9 cellular contexts compared by ENCODE assay signal in the genomic region with DNA sequence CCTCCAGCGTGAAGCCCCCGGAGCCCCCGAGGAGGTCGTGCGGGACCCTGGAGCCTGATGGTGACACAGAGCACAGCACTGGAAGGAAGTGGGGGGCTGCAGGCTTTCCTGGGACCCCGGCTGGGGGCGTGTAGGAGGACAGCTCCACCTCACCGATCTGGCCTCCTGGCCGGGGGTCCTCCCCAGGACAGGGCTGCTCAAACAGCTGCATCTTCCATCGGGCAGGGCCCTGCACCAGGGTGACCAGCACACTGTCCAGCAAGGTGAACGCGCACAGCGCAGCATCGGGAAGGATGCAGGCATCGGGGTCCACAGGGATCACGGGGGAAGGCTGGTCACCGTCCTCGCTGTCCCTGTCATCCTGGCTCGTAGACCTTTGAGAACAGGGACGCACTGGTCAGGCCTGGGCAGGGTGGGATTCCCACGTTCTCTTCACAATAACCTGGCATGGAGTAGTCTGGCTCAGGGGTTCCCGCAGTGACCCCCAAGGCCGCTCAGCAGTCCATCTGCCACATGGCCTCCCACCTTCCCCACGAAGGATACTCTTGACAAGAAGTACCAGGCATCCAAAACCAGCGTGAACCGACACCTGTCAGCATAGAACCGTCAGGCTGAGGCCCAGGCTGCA. TPM values are rescaled to one million over a fixed set of nuclear protein-coding genes. Genes with fewer than 3 reads are reported as not detected.
DNase-seq lines count a peak whose midpoint lies in the region; ATAC-seq and TF ChIP-seq lines count a peak whose summit lies in the region.
"Had no signal": no experiment of that assay in that cellular context is flagged by ENCODE, and none has a peak within 500 bp of the region (broad histone marks: within the 10 kb centered on the region; RNA-seq: fewer than 3 reads in every experiment).

No MANE protein-coding gene starts in this region.

- intact Hi-C loops in mammary epithelial cell (cut with micrococcal nuclease) = no loop called here
- intact Hi-C loops in vagina (cut with DNase I) = loop anchor here (5.0 kb wide), 1 partner anchor 39 kb away; a partner anchor contains a TSS

- no peak for ATAC-seq in stimulated activated naive CD8-positive, alpha-beta T cell treated with anti-CD3 and anti-CD28 coated beads, Interleukin-15, Interleukin-2, amounts not matched to agents 100 U/mL and 50 U/mL, for 24 hours
- no peak for ATAC-seq in GM18498 (IDR thresholded peaks at IDR 0.05; ENCODE audit: unreplicated experiment)

- no peaks in the 10 kb centered on the region for H3K9me3 Mint-ChIP-seq in stimulated activated naive CD8-positive, alpha-beta T cell treated with anti-CD3 and anti-CD28 coated beads, Interleukin-15, Interleukin-2, amounts not matched to agents 100 ng/mL and 50 ng/mL, for 24 hours

- no peak overlapping the region for H4K8ac ChIP-seq in mesendoderm (ENCODE audit: low read depth, low read length)

- H3K4ac ChIP-seq in mesendoderm (ENCODE audit: low read depth, low read length) = no peak overlapping the region

- TF ChIP-seq CTCF in mammary epithelial cell (conservative IDR thresholded peaks at IDR 0.05 in 1 of 2, IDR thresholded peaks at IDR 0.05 in 1 of 2; ENCODE audit: extremely low read depth in 1 of 2, insufficient read depth in 1 of 2, low read depth in 1 of 2, low read length in 2 of 2) = no peak
- no peak for TF ChIP-seq CTCF in vagina (IDR thresholded peaks at IDR 0.05)

- dilution Hi-C loops in mammary epithelial cell (cut with HindIII; ENCODE audit: low sequenced_read_pairs) = loop anchor here (10.0 kb wide), 1 partner anchor 54 kb away; no protein-coding TSS in a partner anchor

- peak overlapping the region; percentile 98 for H3K56ac ChIP-seq in mesendoderm (ENCODE audit: low read length)

- no peak overlapping the region for H2AFZ ChIP-seq in mammary epithelial cell (ENCODE audit: low read depth, low read length)

- H3K79me2 ChIP-seq in mammary epithelial cell (ENCODE audit: insufficient read depth, low read length) (peaks cover 31% of the 10 kb centered on the region), mesendoderm (ENCODE audit: control insufficient read depth, insufficient read depth, low read length) (peaks cover 5% of the 10 kb centered on the region)

- H3K27me3 Mint-ChIP-seq in stimulated activated naive CD8-positive, alpha-beta T cell treated with anti-CD3 and anti-CD28 coated beads, Interleukin-15, Interleukin-2, amounts not matched to agents 100 ng/mL and 50 ng/mL, for 24 hours = no peaks in the 10 kb centered on the region

- H4K5ac ChIP-seq in mesendoderm (ENCODE audit: low read length) = no peak overlapping the region

- no peak for DNase-seq in stimulated activated naive CD8-positive, alpha-beta T cell treated with anti-CD3 and anti-CD28 coated beads, Interleukin-15, Interleukin-2, amounts not matched to agents 100 U/mL and 50 U/mL, for 24 hours
- DNase-seq in mammary epithelial cell (no peak), mesendoderm (no peak), vagina (ENCODE audit: extremely low spot score in 2 of 2) (no peak), EL (no peak), HUDEP-2 (lab: John Stamatoyannopoulos, UW; ENCODE audit: unreplicated experiment in 76 of 76) (no peak)
- DNase-seq: activated CD4-positive, alpha-beta T cell treated with anti-CD3 and anti-CD28 coated beads for 4 hours had no signal

- in situ Hi-C loops in mammary epithelial cell (cut with MboI; ENCODE audit: low sequenced_read_pairs in 2 of 2) = no loop called here

- no peak overlapping the region for H2AK5ac ChIP-seq in mesendoderm (ENCODE audit: low read length)

- H3K27me3 ChIP-seq in mammary epithelial cell (ENCODE audit: insufficient read depth, low read length) (no peaks in the 10 kb centered on the region), mesendoderm (ENCODE audit: insufficient read depth, low read length, poor library complexity) (no peaks in the 10 kb centered on the region), vagina (no peaks in the 10 kb centered on the region)

- CTCF ChIA-PET in mammary epithelial cell (lab: Charles Lee; ENCODE audit: low non-redundant PET) = no interaction called here

- H3K79me1 ChIP-seq in mesendoderm (ENCODE audit: low read length) = peaks cover 4% of the 10 kb centered on the region

- H3K27ac Mint-ChIP-seq in stimulated activated naive CD8-positive, alpha-beta T cell treated with anti-CD3 and anti-CD28 coated beads, Interleukin-15, Interleukin-2, amounts not matched to agents 100 ng/mL and 50 ng/mL, for 24 hours = peak overlapping the region; percentile 82

- H3K4me3 ChIP-seq in mammary epithelial cell (replicated peaks in 1 of 3; ENCODE audit: insufficient read depth in 1 of 3, low read depth in 2 of 3, low read length in 3 of 3) (peak overlapping the region; percentile 90 to 95 (median 91)), mesendoderm (ENCODE audit: low read length) (no peak overlapping the region), vagina (peak overlapping the region; percentile 72)

- H3K23ac ChIP-seq in mesendoderm (ENCODE audit: low read length) = no peak overlapping the region

- peak overlapping the region; percentile 90 for H3K4me3 Mint-ChIP-seq in stimulated activated naive CD8-positive, alpha-beta T cell treated with anti-CD3 and anti-CD28 coated beads, Interleukin-15, Interleukin-2, amounts not matched to agents 100 ng/mL and 50 ng/mL, for 24 hours

- H3K18ac ChIP-seq in mesendoderm (ENCODE audit: low read length) = no peak overlapping the region

- H2BK15ac ChIP-seq in mesendoderm (replicated peaks; ENCODE audit: low read depth) = no peak overlapping the region

- H3K36me3 ChIP-seq in mammary epithelial cell (ENCODE audit: insufficient read depth, low read length) (no peaks in the 10 kb centered on the region), mesendoderm (ENCODE audit: control insufficient read depth, insufficient read depth, low read length) (peaks cover 4% of the 10 kb centered on the region), vagina (peaks cover 0 to 34% of the 10 kb centered on the region in 2 donors)

- H3K9me3 ChIP-seq in mammary epithelial cell (replicated peaks; ENCODE audit: insufficient read depth, low read length) (no peaks in the 10 kb centered on the region), vagina (no peaks in the 10 kb centered on the region)

- H3K9ac ChIP-seq in mammary epithelial cell (ENCODE audit: insufficient read depth, low read length) (no peak overlapping the region), mesendoderm (ENCODE audit: low read length) (peak overlapping the region; percentile 94)

- peak overlapping the region; percentile 89 for H3K4me2 ChIP-seq in mammary epithelial cell (ENCODE audit: insufficient read depth, low read depth, low read length)
- H3K4me2 ChIP-seq in mesendoderm (ENCODE audit: low read length) = peak overlapping the region; percentile 74

- BruUV-seq in mammary epithelial cell (replicated peaks; lab: Mats Ljungman, UMichigan) = no TSS peak

- WGBS in mammary epithelial cell (ENCODE audit: low coverage, missing lambda C conversion rate) = 79% methylated on average over 20 of the region's 27 CpGs
- WGBS in mesendoderm (ENCODE audit: extremely low coverage, insufficient coverage, low lambda C conversion rate) = no CpG with 5 or more reads among the region's 27 CpGs

- no peak overlapping the region for H2BK5ac ChIP-seq in mesendoderm (ENCODE audit: low read length)

- no peaks in the 10 kb centered on the region for H4K20me1 ChIP-seq in mammary epithelial cell (ENCODE audit: insufficient read depth, low read length)

- H3K36me3 Mint-ChIP-seq in stimulated activated naive CD8-positive, alpha-beta T cell treated with anti-CD3 and anti-CD28 coated beads, Interleukin-15, Interleukin-2, amounts not matched to agents 100 ng/mL and 50 ng/mL, for 24 hours (ENCODE audit: low read depth) = peaks cover 19% of the 10 kb centered on the region

- H3K4me1 ChIP-seq in mammary epithelial cell (ENCODE audit: insufficient read depth, low read length) = peaks cover 23% of the 10 kb centered on the region
- peaks cover 3% of the 10 kb centered on the region for H3K4me1 ChIP-seq in mesendoderm (ENCODE audit: control insufficient read depth, low read depth, low read length)
- peaks cover 25% of the 10 kb centered on the region for H3K4me1 ChIP-seq in vagina

- H3K4me1 Mint-ChIP-seq in stimulated activated naive CD8-positive, alpha-beta T cell treated with anti-CD3 and anti-CD28 coated beads, Interleukin-15, Interleukin-2, amounts not matched to agents 100 ng/mL and 50 ng/mL, for 24 hours (ENCODE audit: low read depth) = peaks cover 40% of the 10 kb centered on the region

- H2BK120ac ChIP-seq in mesendoderm (ENCODE audit: low read depth, low read length) = no peak overlapping the region

- no peak for TF ChIP-seq POLR2A in vagina (IDR thresholded peaks at IDR 0.05)

- H3K27ac ChIP-seq in mammary epithelial cell (ENCODE audit: insufficient read depth, low read depth, low read length) (no peak overlapping the region), mesendoderm (ENCODE audit: low read depth, low read length) (no peak overlapping the region), vagina (no peak overlapping the region)

RNA-seq across cellular contexts. Expression of a gene that starts 1.2 kb away (rescaled TPM):
- total RNA-seq in mammary epithelial cell (10 to 100 TPM; 23.5 to 26.6 TPM), vagina (21.4 TPM)
- 14.6 TPM for polyA plus RNA-seq in mammary epithelial cell
- polyA minus RNA-seq in mammary epithelial cell = 37.0 TPM
- 14.4 TPM for polyA plus RNA-seq in mesendoderm (2013, experiment 1 of 2)
- polyA plus RNA-seq in mesendoderm (2013, experiment 2 of 2) = 14.8 TPM

RNA-seq across cellular contexts. Expression of a gene that starts 22.8 kb away (rescaled TPM):
- total RNA-seq in mammary epithelial cell = under 1 TPM; 0.47 to 0.83 TPM
- polyA plus RNA-seq in mammary epithelial cell = 0.03 TPM
- polyA minus RNA-seq in mammary epithelial cell = not detected
- polyA plus RNA-seq in mesendoderm (2013, experiment 1 of 2) = not detected
- not detected for polyA plus RNA-seq in mesendoderm (2013, experiment 2 of 2)
- total RNA-seq in vagina = 6.6 TPM

RNA-seq across cellular contexts. Expression of a gene that starts 38.3 kb away (rescaled TPM):
- total RNA-seq in mammary epithelial cell (over 10,000 TPM in 1 of 2 donors, 1,000 to 10,000 TPM in 1; 3,950 to 24,255 TPM), vagina (2,441 TPM)
- polyA plus RNA-seq in mammary epithelial cell = 8,707 TPM
- 4,992 TPM for polyA minus RNA-seq in mammary epithelial cell
- 9,422 TPM for polyA plus RNA-seq in mesendoderm (2013, experiment 1 of 2)
- 9,613 TPM for polyA plus RNA-seq in mesendoderm (2013, experiment 2 of 2)
